Comparison of ENCODE assay signal across 11 cellular contexts in the genomic region with DNA sequence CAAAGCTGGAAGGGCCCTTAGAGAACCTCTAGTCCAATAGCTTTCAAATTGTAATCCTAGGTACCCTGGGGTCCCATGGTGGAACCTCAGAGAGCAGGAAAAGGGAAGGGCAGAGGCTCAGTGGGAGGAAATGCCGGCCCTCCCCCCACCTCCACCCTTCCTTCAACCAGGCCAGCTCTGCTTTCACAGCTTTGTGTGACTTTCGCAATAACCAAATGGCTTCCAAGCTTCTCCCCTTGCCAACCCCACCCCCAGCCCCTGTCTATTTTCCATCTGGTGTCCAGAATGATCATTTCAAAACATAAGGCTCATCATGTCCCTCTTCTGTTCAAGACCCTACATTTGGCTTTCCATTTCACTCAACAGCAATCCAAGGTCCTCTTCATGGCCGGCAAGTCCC.
DNase-seq lines count a peak whose midpoint lies in the region; ATAC-seq and TF ChIP-seq lines count a peak whose summit lies in the region.
"Had no signal": no experiment of that assay in that cellular context is flagged by ENCODE, and none has a peak within 500 bp of the region (broad histone marks: within the 10 kb centered on the region; RNA-seq: fewer than 3 reads in every experiment).

No MANE protein-coding gene starts in this region.

- H3K27me3 ChIP-seq in MG63 (no peaks in the 10 kb centered on the region), muscle layer of duodenum (ENCODE audit: low read depth, low read length) (no peaks in the 10 kb centered on the region)
- H3K27me3 ChIP-seq: esophagus muscularis mucosa had no signal

- DNase-seq in AG20443 (ENCODE audit: low spot score) (peak; percentile 61), MG63 (peak; percentile 42), NCI-H774 (lab: John Stamatoyannopoulos, UW) (no peak), HFFc6 (no peak), NCI-H2029 (lab: John Stamatoyannopoulos, UW) (no peak)
- no peak for DNase-seq in effector memory CD8-positive, alpha-beta T cell
- DNase-seq in activated CD4-positive, alpha-beta T cell treated with anti-CD3 and anti-CD28 coated beads, Interleukin-2, amount 50 U/mL, for 4 hours: no peak
- DNase-seq: activated naive CD8-positive, alpha-beta T cell treated with anti-CD3 and anti-CD28 coated beads, Interleukin-2, amount 50 U/mL, for 24 hours; CD8-positive, alpha-beta memory T cell had no signal

- peaks cover 6% of the 10 kb centered on the region for H3K36me3 Mint-ChIP-seq in effector memory CD8-positive, alpha-beta T cell (ENCODE audit: insufficient read depth)
- H3K36me3 Mint-ChIP-seq in HFFc6 (ENCODE audit: low read depth): no peaks in the 10 kb centered on the region

- no peaks in the 10 kb centered on the region for H3K36me3 ChIP-seq in MG63
- H3K36me3 ChIP-seq in muscle layer of duodenum (ENCODE audit: control insufficient read depth in 1 of 2, insufficient read depth in 2 of 2, low read length in 2 of 2): no peaks in the 10 kb centered on the region
- H3K36me3 ChIP-seq: esophagus muscularis mucosa had no signal

- peak overlapping the region; percentile 30 to 72 for H3K27ac Mint-ChIP-seq in effector memory CD8-positive, alpha-beta T cell
- H3K27ac Mint-ChIP-seq in HFFc6: no peak overlapping the region
- H3K27ac Mint-ChIP-seq: activated naive CD8-positive, alpha-beta T cell treated with anti-CD3 and anti-CD28 coated beads, Interleukin-2, amount 50 U/mL, for 24 hours had no signal

- H3K9me3 Mint-ChIP-seq in effector memory CD8-positive, alpha-beta T cell: no peaks in the 10 kb centered on the region
- no peaks in the 10 kb centered on the region for H3K9me3 Mint-ChIP-seq in HFFc6
- H3K9me3 Mint-ChIP-seq: activated naive CD8-positive, alpha-beta T cell treated with anti-CD3 and anti-CD28 coated beads, Interleukin-2, amount 50 U/mL, for 24 hours; CD8-positive, alpha-beta memory T cell had no signal

- H3K4me3 Mint-ChIP-seq in effector memory CD8-positive, alpha-beta T cell: no peak overlapping the region
- no peak overlapping the region for H3K4me3 Mint-ChIP-seq in HFFc6
- H3K4me3 Mint-ChIP-seq: activated naive CD8-positive, alpha-beta T cell treated with anti-CD3 and anti-CD28 coated beads, Interleukin-2, amount 50 U/mL, for 24 hours had no signal

- no peak for TF ChIP-seq CTCF in HFFc6 (IDR thresholded peaks at IDR 0.05)

- peaks cover 6 to 29% of the 10 kb centered on the region in 2 donors for H3K4me1 ChIP-seq in muscle layer of duodenum (ENCODE audit: control insufficient read depth in 1 of 2, insufficient read depth in 2 of 2, low read length in 2 of 2)

- ATAC-seq in effector memory CD8-positive, alpha-beta T cell (replicated peaks): no peak
- ATAC-seq: activated naive CD8-positive, alpha-beta T cell treated with anti-CD3 and anti-CD28 coated beads, Interleukin-2, amount 50 U/mL, for 24 hours had no signal

- H3K9me3 ChIP-seq in MG63 (no peaks in the 10 kb centered on the region), muscle layer of duodenum (ENCODE audit: control insufficient read depth in 1 of 2, low read length in 2 of 2) (no peaks in the 10 kb centered on the region)
- H3K9me3 ChIP-seq: esophagus muscularis mucosa had no signal

- H3K4me1 Mint-ChIP-seq in effector memory CD8-positive, alpha-beta T cell (ENCODE audit: low read depth in 2 of 2): peaks cover 12% of the 10 kb centered on the region in 2 donors
- H3K4me1 Mint-ChIP-seq in HFFc6 (ENCODE audit: low read depth): peaks cover 52% of the 10 kb centered on the region

- peak overlapping the region; percentile 29 for H3K27ac ChIP-seq in muscle layer of duodenum (ENCODE audit: low read length)

- H3K27me3 Mint-ChIP-seq in effector memory CD8-positive, alpha-beta T cell: no peaks in the 10 kb centered on the region
- H3K27me3 Mint-ChIP-seq in HFFc6 (ENCODE audit: insufficient read depth): peaks cover 2% of the 10 kb centered on the region
- H3K27me3 Mint-ChIP-seq: activated naive CD8-positive, alpha-beta T cell treated with anti-CD3 and anti-CD28 coated beads, Interleukin-2, amount 50 U/mL, for 24 hours had no signal

- no peak overlapping the region for H3K4me3 ChIP-seq in MG63
- H3K4me3 ChIP-seq in muscle layer of duodenum (ENCODE audit: low read depth in 1 of 2, low read length in 2 of 2): no peak overlapping the region
- H3K4me3 ChIP-seq: esophagus muscularis mucosa had no signal

Comparison
In these comparisons a context has a peak if more than half of its experiments do, and no peak if none do; other contexts are left out.
1. DNase-seq: peak in AG20443 (single experiment) and MG63 (single experiment); none in effector memory CD8-positive, alpha-beta T cell (0 of 3), NCI-H774 (single experiment), HFFc6 (single experiment), activated CD4-positive, alpha-beta T cell treated with anti-CD3 and anti-CD28 coated beads, Interleukin-2, amount 50 U/mL, for 4 hours (0 of 2) and NCI-H2029 (single experiment).